In the genomic region with DNA sequence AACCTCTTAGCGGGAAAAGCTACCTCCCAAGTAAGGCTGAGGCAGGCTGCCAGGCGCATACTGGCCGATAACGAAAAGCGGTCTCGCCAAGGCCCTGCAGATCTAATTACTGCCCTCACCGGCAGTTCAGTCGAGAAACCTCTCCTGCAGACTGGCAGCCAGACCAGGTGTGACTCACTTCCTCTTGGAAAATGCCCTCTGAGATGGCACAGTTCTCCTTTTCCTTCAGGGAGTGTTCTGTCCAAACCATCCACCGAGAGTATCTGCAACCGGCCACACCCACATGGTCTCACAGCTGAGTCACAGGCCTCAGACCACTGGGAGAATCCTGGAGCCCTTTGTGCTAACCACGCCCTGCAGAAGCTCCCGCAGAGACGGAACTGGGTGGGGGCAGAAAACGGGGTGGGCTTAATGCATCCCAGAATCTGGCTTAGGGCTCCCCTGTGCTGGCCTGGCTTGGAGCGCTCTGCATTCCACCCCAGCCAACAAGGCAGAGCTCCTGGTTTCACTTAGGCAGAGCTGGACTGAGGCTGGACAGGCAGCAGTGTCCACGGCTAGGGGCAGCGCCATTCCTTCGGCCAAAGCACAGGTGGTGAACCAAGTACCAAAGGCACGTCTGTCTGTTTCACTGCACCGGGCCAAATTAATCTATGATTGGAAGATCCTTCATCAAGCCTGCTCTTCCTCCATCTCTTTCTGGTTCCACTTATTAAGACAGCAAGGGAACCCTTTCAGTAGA, we compare ENCODE assay signal across 8 cellular contexts. TPM values are rescaled to one million over a fixed set of nuclear protein-coding genes. Genes with fewer than 3 reads are reported as not detected.
A peak's percentile ranks its signal among the peaks of the same experiment; 100 is the strongest.
DNase-seq lines count a peak whose midpoint lies in the region; ATAC-seq and TF ChIP-seq lines count a peak whose summit lies in the region.

No MANE protein-coding gene starts in this region.

- peaks cover 51% of the 10 kb centered on the region for H3K36me3 Mint-ChIP-seq in T-helper 2 cell treated with Interferon-gamma antibody and Interleukin-4, amounts not matched to agents 5 μg/mL and 100 μg/mL, for 36 hours (ENCODE audit: low read depth)

- ATAC-seq in lower lobe of right lung (peak; percentile 68 to 79), thoracic aorta (ENCODE audit: insufficient number of reproducible peaks, low FRiP score, low read depth) (no peak), HG03571 (IDR thresholded peaks at IDR 0.05; ENCODE audit: unreplicated experiment) (no peak), GM21737 (IDR thresholded peaks at IDR 0.05; ENCODE audit: unreplicated experiment) (no peak)

- H3K4me1 ChIP-seq in BLaER1 = peaks cover 53% of the 10 kb centered on the region
- peaks cover 61% of the 10 kb centered on the region for H3K4me1 ChIP-seq in HUES48 (ENCODE audit: control insufficient read depth, insufficient read depth, low read length)
- peaks cover 67% of the 10 kb centered on the region for H3K4me1 ChIP-seq in lower lobe of right lung
- peaks cover 49 to 67% of the 10 kb centered on the region in 2 donors for H3K4me1 ChIP-seq in thoracic aorta (ENCODE audit: control insufficient read depth in 1 of 2, low read depth in 2 of 2)

- H3K9ac ChIP-seq in BLaER1 (peak overlapping the region; percentile 73), HUES48 (ENCODE audit: low read depth, low read length) (peak overlapping the region; percentile 58)

- H3K27ac ChIP-seq in BLaER1 = no peak overlapping the region
- peak overlapping the region; percentile 89 for H3K27ac ChIP-seq in HUES48 (ENCODE audit: low read depth, low read length)
- H3K27ac ChIP-seq in lower lobe of right lung = peak overlapping the region; percentile 98
- peak overlapping the region; percentile 84 to 88 for H3K27ac ChIP-seq in thoracic aorta

- peaks cover 9% of the 10 kb centered on the region for H4K20me1 ChIP-seq in BLaER1

- H3K9me3 Mint-ChIP-seq in T-helper 2 cell treated with Interferon-gamma antibody and Interleukin-4, amounts not matched to agents 5 μg/mL and 100 μg/mL, for 36 hours = no peaks in the 10 kb centered on the region

- TF ChIP-seq CTCF in lower lobe of right lung (IDR thresholded peaks at IDR 0.05) (no peak), thoracic aorta (IDR thresholded peaks at IDR 0.05) (no peak)

- peak; percentile 32 for DNase-seq in T-helper 2 cell treated with Interferon-gamma antibody and Interleukin-4, amounts not matched to agents 5 μg/mL and 100 μg/mL, for 36 hours (ENCODE audit: low spot score)
- DNase-seq in ecto neural progenitor cell (ENCODE audit: low spot score) (peak; percentile 62), lower lobe of right lung (peak; percentile 92), thoracic aorta (ENCODE audit: low spot score) (peak; percentile 76)

- H3K27me3 ChIP-seq in BLaER1 = no peaks in the 10 kb centered on the region
- H3K27me3 ChIP-seq in HUES48 (ENCODE audit: control insufficient read depth, insufficient read depth, low read length) = peaks cover 17% of the 10 kb centered on the region
- H3K27me3 ChIP-seq in lower lobe of right lung (ENCODE audit: low read depth) = no peaks in the 10 kb centered on the region
- H3K27me3 ChIP-seq in thoracic aorta (replicated peaks; ENCODE audit: insufficient read depth) = no peaks in the 10 kb centered on the region

- H3K4me3 ChIP-seq in BLaER1 = peak overlapping the region; percentile 73
- H3K4me3 ChIP-seq in HUES48 (ENCODE audit: low read depth, low read length) = peak overlapping the region; percentile 89
- peak overlapping the region; percentile 79 for H3K4me3 ChIP-seq in lower lobe of right lung
- H3K4me3 ChIP-seq in thoracic aorta = peak overlapping the region; percentile 85

- intact Hi-C loops in lower lobe of right lung (cut with DNase I) = no loop called here

- peak overlapping the region; percentile 99 for H3K4me3 Mint-ChIP-seq in T-helper 2 cell treated with Interferon-gamma antibody and Interleukin-4, amounts not matched to agents 5 μg/mL and 100 μg/mL, for 36 hours

- H3K27ac Mint-ChIP-seq in T-helper 2 cell treated with Interferon-gamma antibody and Interleukin-4, amounts not matched to agents 5 μg/mL and 100 μg/mL, for 36 hours = peak overlapping the region; percentile 98

- H3K4me1 Mint-ChIP-seq in T-helper 2 cell treated with Interferon-gamma antibody and Interleukin-4, amounts not matched to agents 5 μg/mL and 100 μg/mL, for 36 hours (ENCODE audit: low read depth) = peaks cover 56% of the 10 kb centered on the region

- peak overlapping the region; percentile 80 for H3K4me2 ChIP-seq in BLaER1

- H3K27me3 Mint-ChIP-seq in T-helper 2 cell treated with Interferon-gamma antibody and Interleukin-4, amounts not matched to agents 5 μg/mL and 100 μg/mL, for 36 hours (ENCODE audit: low read depth) = no peaks in the 10 kb centered on the region

- H3K9me3 ChIP-seq in BLaER1 (peaks cover 12% of the 10 kb centered on the region), HUES48 (ENCODE audit: control insufficient read depth, insufficient read depth, low read length) (no peaks in the 10 kb centered on the region), lower lobe of right lung (no peaks in the 10 kb centered on the region), thoracic aorta (no peaks in the 10 kb centered on the region)

- H3K36me3 ChIP-seq in BLaER1 (no peaks in the 10 kb centered on the region), HUES48 (ENCODE audit: control insufficient read depth, insufficient read depth, low read length) (no peaks in the 10 kb centered on the region), lower lobe of right lung (no peaks in the 10 kb centered on the region), thoracic aorta (no peaks in the 10 kb centered on the region)

RNA-seq across cellular contexts. Expression of gene S100A10, which starts 1.1 kb away (rescaled TPM):
- total RNA-seq in lower lobe of right lung = 602 TPM
- total RNA-seq in thoracic aorta = 100 to 1,000 TPM in 1 of 2 donors, 10 to 100 TPM in 1; 47.0 to 107 TPM

RNA-seq across cellular contexts. Expression of gene S100A11, which starts 44.3 kb away (rescaled TPM):
- total RNA-seq in lower lobe of right lung (737 TPM), thoracic aorta (100 to 1,000 TPM; 196 to 210 TPM)

Comparison
In these comparisons a context has a peak if more than half of its experiments do, and no peak if none do; other contexts are left out.
1. DNase-seq: peak in every context shown above with its lines; median percentile 92 in lower lobe of right lung; 76 in thoracic aorta; 62 in ecto neural progenitor cell; 32 in T-helper 2 cell treated with Interferon-gamma antibody and Interleukin-4, amounts not matched to agents 5 μg/mL and 100 μg/mL, for 36 hours.
2. ATAC-seq: peak in lower lobe of right lung (2 of 2); none in thoracic aorta (single experiment), HG03571 (single experiment) and GM21737 (single experiment).
3. Peak in every context shown above with its lines, with median percentiles within 50 percentile points of each other: H3K4me3 ChIP-seq.